Comparison of ENCODE assay signal across 1 cellular context in the genomic region with DNA sequence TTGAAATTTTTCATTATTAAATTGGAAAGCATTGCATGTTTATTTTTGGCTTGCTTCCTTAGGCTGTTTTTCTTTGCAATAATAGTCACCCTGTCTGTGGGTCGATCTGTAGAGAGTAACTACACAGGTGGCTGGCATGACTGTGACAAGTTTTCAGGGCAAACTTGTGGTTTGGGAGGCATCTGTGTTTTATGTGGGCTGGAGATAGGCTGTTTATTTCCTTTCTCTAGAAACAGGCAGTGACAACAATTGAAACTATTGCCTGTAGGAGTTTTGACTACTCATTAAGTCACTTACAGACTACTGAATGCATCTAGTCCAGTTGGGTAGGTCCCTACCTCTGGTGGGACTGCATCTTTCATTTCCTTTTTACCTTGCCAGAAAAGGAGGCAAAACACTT.
TF ChIP-seq lines count a peak whose summit lies in the region.

No MANE protein-coding gene starts in this region.

TF ChIP-seq in WTC11, 78 proteins besides CTCF, POLR2A, EP300 and RAD21 (continued from another document):
- TF ChIP-seq STAT6 (CRISPR knock-in tag; conservative IDR thresholded peaks at IDR 0.05; ENCODE audit: low read depth) = no peak
- TF ChIP-seq ZNF423 (CRISPR knock-in tag; IDR thresholded peaks at IDR 0.05) = no peak
- no peak for TF ChIP-seq ZBTB43 (CRISPR knock-in tag; IDR thresholded peaks at IDR 0.05)
- TF ChIP-seq MYBL2 (CRISPR knock-in tag; IDR thresholded peaks at IDR 0.05) = no peak
- TF ChIP-seq, protein P1, sequence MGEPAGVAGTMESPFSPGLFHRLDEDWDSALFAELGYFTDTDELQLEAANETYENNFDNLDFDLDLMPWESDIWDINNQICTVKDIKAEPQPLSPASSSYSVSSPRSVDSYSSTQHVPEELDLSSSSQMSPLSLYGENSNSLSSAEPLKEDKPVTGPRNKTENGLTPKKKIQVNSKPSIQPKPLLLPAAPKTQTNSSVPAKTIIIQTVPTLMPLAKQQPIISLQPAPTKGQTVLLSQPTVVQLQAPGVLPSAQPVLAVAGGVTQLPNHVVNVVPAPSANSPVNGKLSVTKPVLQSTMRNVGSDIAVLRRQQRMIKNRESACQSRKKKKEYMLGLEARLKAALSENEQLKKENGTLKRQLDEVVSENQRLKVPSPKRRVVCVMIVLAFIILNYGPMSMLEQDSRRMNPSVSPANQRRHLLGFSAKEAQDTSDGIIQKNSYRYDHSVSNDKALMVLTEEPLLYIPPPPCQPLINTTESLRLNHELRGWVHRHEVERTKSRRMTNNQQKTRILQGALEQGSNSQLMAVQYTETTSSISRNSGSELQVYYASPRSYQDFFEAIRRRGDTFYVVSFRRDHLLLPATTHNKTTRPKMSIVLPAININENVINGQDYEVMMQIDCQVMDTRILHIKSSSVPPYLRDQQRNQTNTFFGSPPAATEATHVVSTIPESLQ (CRISPR knock-in tag; IDR thresholded peaks at IDR 0.05) = no peak
- no peak for TF ChIP-seq JUN (CRISPR knock-in tag; IDR thresholded peaks at IDR 0.05)
- no peak for TF ChIP-seq TCF7 (CRISPR knock-in tag; IDR thresholded peaks at IDR 0.05; ENCODE audit: low read depth)
